In genomic region chr3:45137656-45138181, GRCh38 we compare ENCODE assay signal across 12 cellular contexts. TPM values are rescaled to one million over a fixed set of nuclear protein-coding genes. Genes with fewer than 3 reads are reported as not detected.
DNase-seq lines count a peak whose midpoint lies in the region; ATAC-seq and TF ChIP-seq lines count a peak whose summit lies in the region.
"Had no signal": no experiment of that assay in that cellular context is flagged by ENCODE, and none has a peak within 500 bp of the region (broad histone marks: within the 10 kb centered on the region; RNA-seq: fewer than 3 reads in every experiment).

No MANE protein-coding gene starts in this region.

- CTCF ChIA-PET in HEK293 (lab: Yijun Ruan, JAX) = interaction anchor here (1.1 kb wide), 1 partner anchor 72 kb away, joined by 4 read pairs; no protein-coding TSS in a partner anchor

- H3K9me3 Mint-ChIP-seq in activated T-helper 2 cell treated with anti-CD3 and anti-CD28 coated beads, Interferon-gamma antibody, Interleukin-2, Interleukin-4, amounts not matched to agents 10 μg/mL and 5 μg/mL and 100 μg/mL, durations not matched to agents 14 hours and 24 hours and 36 hours = peaks cover 4% of the 10 kb centered on the region

- H3K4me1 ChIP-seq in HEK293 (ENCODE audit: control insufficient read depth, insufficient read depth, low read length) (no peaks in the 10 kb centered on the region), gastrocnemius medialis (peaks cover 7 to 22% of the 10 kb centered on the region in 2 donors)

- in situ Hi-C loops in gastrocnemius medialis (cut with MboI; ENCODE audit: low sequenced_read_pairs in 4 of 4) = no loop called here

- TF ChIP-seq POLR2A in gastrocnemius medialis (IDR thresholded peaks at IDR 0.05) = no peak

- H3K27me3 ChIP-seq in gastrocnemius medialis = no peaks in the 10 kb centered on the region
- H3K27me3 ChIP-seq: adrenal gland had no signal

- no peak overlapping the region for H3K27ac Mint-ChIP-seq in activated T-helper 2 cell treated with anti-CD3 and anti-CD28 coated beads, Interferon-gamma antibody, Interleukin-2, Interleukin-4, amounts not matched to agents 10 μg/mL and 5 μg/mL and 100 μg/mL, durations not matched to agents 14 hours and 24 hours and 36 hours

- POLR2A ChIA-PET in HEK293 (lab: Yijun Ruan, JAX) = no interaction called here

- no peak overlapping the region for H3K4me3 Mint-ChIP-seq in activated T-helper 2 cell treated with anti-CD3 and anti-CD28 coated beads, Interferon-gamma antibody, Interleukin-2, Interleukin-4, amounts not matched to agents 10 μg/mL and 5 μg/mL and 100 μg/mL, durations not matched to agents 14 hours and 24 hours and 36 hours (ENCODE audit: low read depth)

- H3K4me1 Mint-ChIP-seq in activated T-helper 2 cell treated with anti-CD3 and anti-CD28 coated beads, Interferon-gamma antibody, Interleukin-2, Interleukin-4, amounts not matched to agents 10 μg/mL and 5 μg/mL and 100 μg/mL, durations not matched to agents 14 hours and 24 hours and 36 hours (ENCODE audit: low read depth) = peaks cover 21% of the 10 kb centered on the region

- H3K9me3 ChIP-seq in HEK293 (ENCODE audit: control insufficient read depth, insufficient read depth, low read depth, low read length) = no peaks in the 10 kb centered on the region
- no peaks in the 10 kb centered on the region for H3K9me3 ChIP-seq in gastrocnemius medialis
- H3K9me3 ChIP-seq: adrenal gland had no signal

- peak; percentile 51 for DNase-seq in RPMI7951 (ENCODE audit: low read depth)
- peak in 1 of 2 donors; percentile 47 for DNase-seq in gastrocnemius medialis
- DNase-seq in HuH-7.5 (ENCODE audit: low spot score) = no peak
- DNase-seq in activated T-helper 2 cell treated with anti-CD3 and anti-CD28 coated beads, Interferon-gamma antibody, Interleukin-2, Interleukin-4, amounts not matched to agents 10 μg/mL and 5 μg/mL and 100 μg/mL, durations not matched to agents 14 hours and 24 hours and 36 hours (ENCODE audit: low spot score) = no peak
- DNase-seq: NCI-H2029 treated with DMSO at 0.1 percent for 48 hours, right cardiac atrium, T-helper 9 cell had no signal

- H3K36me3 ChIP-seq in HEK293 (ENCODE audit: control insufficient read depth in 2 of 2, insufficient read depth in 1 of 2, low read length in 2 of 2) (no peaks in the 10 kb centered on the region), gastrocnemius medialis (no peaks in the 10 kb centered on the region)
- H3K36me3 ChIP-seq: adrenal gland had no signal

- intact Hi-C loops in gastrocnemius medialis (cut with DNase I; ENCODE audit: low total_unique reads) = no loop called here
- intact Hi-C loops in activated T-helper 2 cell treated with anti-CD3 and anti-CD28 coated beads, Interferon-gamma antibody, Interleukin-2, Interleukin-4, amounts not matched to agents 10 μg/mL and 5 μg/mL and 100 μg/mL, durations not matched to agents 14 hours and 24 hours and 36 hours (cut with micrococcal nuclease) = no loop called here

- H3K4me3 ChIP-seq in HEK293 (ENCODE audit: low read depth, low read length) = no peak overlapping the region
- H3K4me3 ChIP-seq in gastrocnemius medialis = no peak overlapping the region
- H3K4me3 ChIP-seq: adrenal gland had no signal

- H3K36me3 Mint-ChIP-seq in activated T-helper 2 cell treated with anti-CD3 and anti-CD28 coated beads, Interferon-gamma antibody, Interleukin-2, Interleukin-4, amounts not matched to agents 10 μg/mL and 5 μg/mL and 100 μg/mL, durations not matched to agents 14 hours and 24 hours and 36 hours (ENCODE audit: low read depth) = peaks cover 22% of the 10 kb centered on the region

- H3K27ac ChIP-seq in HEK293 (ENCODE audit: extremely low read depth, low read depth, low read length) (no peak overlapping the region), gastrocnemius medialis (no peak overlapping the region)
- H3K27ac ChIP-seq: adrenal gland had no signal

- H3K27me3 Mint-ChIP-seq in activated T-helper 2 cell treated with anti-CD3 and anti-CD28 coated beads, Interferon-gamma antibody, Interleukin-2, Interleukin-4, amounts not matched to agents 10 μg/mL and 5 μg/mL and 100 μg/mL, durations not matched to agents 14 hours and 24 hours and 36 hours (ENCODE audit: low read depth) = no peaks in the 10 kb centered on the region

- TF ChIP-seq CTCF in HEK293 (tag by site-specific recombination; IDR thresholded peaks at IDR 0.05) = no peak
- no peak for TF ChIP-seq CTCF in gastrocnemius medialis (IDR thresholded peaks at IDR 0.05 in 4 of 5, conservative IDR thresholded peaks at IDR 0.05 in 1 of 5)

- ATAC-seq in esophagus mucosa (peak; percentile 68), gastrocnemius medialis (peak; percentile 34 to 74), HG03342 (IDR thresholded peaks at IDR 0.05; ENCODE audit: unreplicated experiment) (no peak)
- ATAC-seq: HepG2, right cardiac atrium had no signal

TF ChIP-seq in HEK293, 187 proteins besides CTCF, POLR2A, EP300 and RAD21:
- TF ChIP-seq, protein P1, sequence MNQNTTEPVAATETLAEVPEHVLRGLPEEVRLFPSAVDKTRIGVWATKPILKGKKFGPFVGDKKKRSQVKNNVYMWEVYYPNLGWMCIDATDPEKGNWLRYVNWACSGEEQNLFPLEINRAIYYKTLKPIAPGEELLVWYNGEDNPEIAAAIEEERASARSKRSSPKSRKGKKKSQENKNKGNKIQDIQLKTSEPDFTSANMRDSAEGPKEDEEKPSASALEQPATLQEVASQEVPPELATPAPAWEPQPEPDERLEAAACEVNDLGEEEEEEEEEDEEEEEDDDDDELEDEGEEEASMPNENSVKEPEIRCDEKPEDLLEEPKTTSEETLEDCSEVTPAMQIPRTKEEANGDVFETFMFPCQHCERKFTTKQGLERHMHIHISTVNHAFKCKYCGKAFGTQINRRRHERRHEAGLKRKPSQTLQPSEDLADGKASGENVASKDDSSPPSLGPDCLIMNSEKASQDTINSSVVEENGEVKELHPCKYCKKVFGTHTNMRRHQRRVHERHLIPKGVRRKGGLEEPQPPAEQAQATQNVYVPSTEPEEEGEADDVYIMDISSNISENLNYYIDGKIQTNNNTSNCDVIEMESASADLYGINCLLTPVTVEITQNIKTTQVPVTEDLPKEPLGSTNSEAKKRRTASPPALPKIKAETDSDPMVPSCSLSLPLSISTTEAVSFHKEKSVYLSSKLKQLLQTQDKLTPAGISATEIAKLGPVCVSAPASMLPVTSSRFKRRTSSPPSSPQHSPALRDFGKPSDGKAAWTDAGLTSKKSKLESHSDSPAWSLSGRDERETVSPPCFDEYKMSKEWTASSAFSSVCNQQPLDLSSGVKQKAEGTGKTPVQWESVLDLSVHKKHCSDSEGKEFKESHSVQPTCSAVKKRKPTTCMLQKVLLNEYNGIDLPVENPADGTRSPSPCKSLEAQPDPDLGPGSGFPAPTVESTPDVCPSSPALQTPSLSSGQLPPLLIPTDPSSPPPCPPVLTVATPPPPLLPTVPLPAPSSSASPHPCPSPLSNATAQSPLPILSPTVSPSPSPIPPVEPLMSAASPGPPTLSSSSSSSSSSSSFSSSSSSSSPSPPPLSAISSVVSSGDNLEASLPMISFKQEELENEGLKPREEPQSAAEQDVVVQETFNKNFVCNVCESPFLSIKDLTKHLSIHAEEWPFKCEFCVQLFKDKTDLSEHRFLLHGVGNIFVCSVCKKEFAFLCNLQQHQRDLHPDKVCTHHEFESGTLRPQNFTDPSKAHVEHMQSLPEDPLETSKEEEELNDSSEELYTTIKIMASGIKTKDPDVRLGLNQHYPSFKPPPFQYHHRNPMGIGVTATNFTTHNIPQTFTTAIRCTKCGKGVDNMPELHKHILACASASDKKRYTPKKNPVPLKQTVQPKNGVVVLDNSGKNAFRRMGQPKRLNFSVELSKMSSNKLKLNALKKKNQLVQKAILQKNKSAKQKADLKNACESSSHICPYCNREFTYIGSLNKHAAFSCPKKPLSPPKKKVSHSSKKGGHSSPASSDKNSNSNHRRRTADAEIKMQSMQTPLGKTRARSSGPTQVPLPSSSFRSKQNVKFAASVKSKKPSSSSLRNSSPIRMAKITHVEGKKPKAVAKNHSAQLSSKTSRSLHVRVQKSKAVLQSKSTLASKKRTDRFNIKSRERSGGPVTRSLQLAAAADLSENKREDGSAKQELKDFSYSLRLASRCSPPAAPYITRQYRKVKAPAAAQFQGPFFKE (tag by site-specific recombination; IDR thresholded peaks at IDR 0.05; ENCODE audit: borderline replicate concordance) = no peak
- TF ChIP-seq GLIS1 (tag by site-specific recombination; IDR thresholded peaks at IDR 0.05) = peak; percentile 27; the same call in 1 of the 2 replicates
- TF ChIP-seq ZNF223 (tag by site-specific recombination; IDR thresholded peaks at IDR 0.05) = no peak
- TF ChIP-seq ZNF311 (tag by site-specific recombination; IDR thresholded peaks at IDR 0.05; ENCODE audit: borderline replicate concordance) = no peak
- TF ChIP-seq ZNF248 (tag by site-specific recombination; IDR thresholded peaks at IDR 0.05) = no peak

RNA-seq across cellular contexts. Expression of gene CDCP1, which starts 8.5 kb away (rescaled TPM):
- total RNA-seq in RPMI7951 (2014; rRNA removed; shearing (Covaris generic)) = 75.6 and 78.0 TPM in 2 replicates
- total RNA-seq in esophagus mucosa = 85.6 TPM
- total RNA-seq in gastrocnemius medialis = under 1 TPM; 0.12 to 0.82 (median 0.49) TPM
- 7.4 and 8.1 TPM in 2 replicates for total RNA-seq in activated T-helper 2 cell treated with anti-CD3 and anti-CD28 coated beads, Interferon-gamma antibody, Interleukin-2, Interleukin-4, amounts not matched to agents 10 μg/mL and 5 μg/mL and 100 μg/mL, durations not matched to agents 14 hours and 24 hours and 36 hours
